In the genomic region with DNA sequence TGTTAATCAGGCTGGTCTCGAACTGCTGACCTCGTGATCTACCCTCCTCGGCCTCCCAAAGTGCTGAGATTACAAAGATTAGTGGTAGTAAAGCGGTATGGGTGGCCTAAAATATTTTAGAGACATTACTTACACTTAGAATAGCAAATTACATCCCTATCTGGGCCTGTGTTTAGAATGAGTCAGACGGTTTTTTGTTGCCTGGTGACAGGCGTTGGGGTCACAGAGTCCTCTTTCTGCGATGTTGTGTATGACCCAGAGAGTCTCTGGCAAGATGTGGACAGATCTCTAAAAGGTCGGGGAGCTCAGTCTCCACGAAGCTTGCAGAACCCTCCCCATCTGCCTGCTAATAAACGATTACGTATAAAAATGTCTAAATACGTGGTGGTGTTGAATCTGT, we compare ENCODE assay signal across 19 cellular contexts.
"Had no signal": no experiment of that assay in that cellular context is flagged by ENCODE, and none has a peak within 500 bp of the region (broad histone marks: within the 10 kb centered on the region; RNA-seq: fewer than 3 reads in every experiment).

No MANE protein-coding gene starts in this region.

- H3K36me3 Mint-ChIP-seq: type B pancreatic cell had no signal

- H3K9me3 Mint-ChIP-seq: type B pancreatic cell had no signal

- H3K4me1 Mint-ChIP-seq: neural crest cell had no signal

- H3K4me3 ChIP-seq: colonic mucosa, gastroesophageal sphincter, ovary, smooth muscle cell, suprapubic skin, thyroid gland, vagina had no signal

- DNase-seq: colonic mucosa; dermis blood vessel endothelial cell; erythroblast; glutamatergic neuron; islet precursor cell; mammary epithelial cell; naive thymus-derived CD8-positive, alpha-beta T cell; ovary; right cardiac atrium; stimulated activated CD4-positive, alpha-beta T cell treated with anti-CD3 and anti-CD28 coated beads, Interleukin-2, amount 100 ng/mL, for 48 hours; stimulated activated naive CD8-positive, alpha-beta T cell treated with anti-CD3 and anti-CD28 coated beads, Interleukin-15, Interleukin-2, amounts not matched to agents 100 U/mL and 50 U/mL, for 24 hours; thyroid gland had no signal

- H3K27ac Mint-ChIP-seq: type B pancreatic cell had no signal

- H3K27me3 Mint-ChIP-seq: naive thymus-derived CD8-positive, alpha-beta T cell had no signal

- ATAC-seq: gastroesophageal sphincter; left lobe of liver; naive thymus-derived CD8-positive, alpha-beta T cell; right cardiac atrium; stimulated activated naive CD8-positive, alpha-beta T cell treated with anti-CD3 and anti-CD28 coated beads, Interleukin-15, Interleukin-2, amounts not matched to agents 100 U/mL and 50 U/mL, for 24 hours had no signal

- H3K4me3 Mint-ChIP-seq: naive thymus-derived CD8-positive, alpha-beta T cell; neural crest cell; type B pancreatic cell had no signal
